Comparison of ENCODE assay signal across 8 cellular contexts in genomic region chr19:49677232-49677881, GRCh38. TPM values are rescaled to one million over a fixed set of nuclear protein-coding genes. Genes with fewer than 3 reads are reported as not detected.
DNase-seq lines count a peak whose midpoint lies in the region; ATAC-seq and TF ChIP-seq lines count a peak whose summit lies in the region.

Gene PRMT1 (plus strand): TSS chr19:49677271. CDS start chr19:49677281, 10 bp downstream.

- TF ChIP-seq CTCF in cardiac fibroblast (IDR thresholded peaks at IDR 0.05; ENCODE audit: low read depth, low read length) (no peak), kidney epithelial cell (IDR thresholded peaks at IDR 0.05; ENCODE audit: insufficient read depth, low read length, poor library complexity, severe bottlenecking) (no peak)

- DNase-seq in AG20443 (ENCODE audit: low spot score) (peak; percentile 40), cardiac fibroblast (ENCODE audit: low read depth in 2 of 2) (no peak), kidney epithelial cell (ENCODE audit: low read depth) (no peak), SKM-1 treated with dmso at 0.1 percent for 144 hours (lab: John Stamatoyannopoulos, UW; ENCODE audit: unreplicated experiment) (no peak)
- peak; percentile 60 to 67 for DNase-seq in stimulated activated CD4-positive, alpha-beta T cell treated with anti-CD3 and anti-CD28 coated beads, Interleukin-2, amount 100 ng/mL, for 24 hours

- ATAC-seq in GM19467 (IDR thresholded peaks at IDR 0.05; ENCODE audit: unreplicated experiment) = peak; percentile 0
- peak; percentile 13 for ATAC-seq in SK-N-SH treated with all-trans-retinoic acid at 6 μM for 48 hours
- ATAC-seq in GM21390 (IDR thresholded peaks at IDR 0.05; ENCODE audit: unreplicated experiment) = no peak

- peak within 1 kb of the TSS; percentile 100 for H3K4me3 ChIP-seq in cardiac fibroblast (replicated peaks in 1 of 2; ENCODE audit: low read depth in 2 of 2, low read length in 2 of 2)
- peak within 1 kb of the TSS; percentile 81 for H3K4me3 ChIP-seq in kidney epithelial cell (ENCODE audit: low read depth, low read length)

- peaks cover 3% of the 10 kb centered on the region for H3K36me3 ChIP-seq in kidney epithelial cell (ENCODE audit: control insufficient read depth, insufficient read depth, low read length)

- H3K27me3 ChIP-seq in kidney epithelial cell (ENCODE audit: control insufficient read depth, insufficient read depth, low read length) = no peaks in the 10 kb centered on the region

TF ChIP-seq in SK-N-SH treated with all-trans-retinoic acid at 6 μM for 48 hours, 23 proteins besides CTCF, POLR2A, EP300 and RAD21:
- 0 out of 2 replicates have a peak, but pooled peaks have one; percentile 29 for TF ChIP-seq ZFP30 (CRISPR knock-in tag; IDR thresholded peaks at IDR 0.05)
- peak; percentile 51; the same call in 1 of the 2 replicates for TF ChIP-seq PATZ1 (CRISPR knock-in tag; IDR thresholded peaks at IDR 0.05; ENCODE audit: borderline replicate concordance)
- no peak for TF ChIP-seq BACH2 (CRISPR knock-in tag; IDR thresholded peaks at IDR 0.05; ENCODE audit: borderline replicate concordance)
- TF ChIP-seq ZNF70 (CRISPR knock-in tag; IDR thresholded peaks at IDR 0.05) = no peak
- no peak for TF ChIP-seq ZC3H10 (CRISPR knock-in tag; IDR thresholded peaks at IDR 0.05)
- TF ChIP-seq GLIS3 (CRISPR knock-in tag; IDR thresholded peaks at IDR 0.05) = no peak

RNA-seq across cellular contexts. Expression of gene PRMT1, which starts in this region (rescaled TPM):
- 284 and 314 TPM in 2 replicates for total RNA-seq in kidney epithelial cell

Comparison
In these comparisons a context has a peak if more than half of its experiments do, and no peak if none do; other contexts are left out.
1. DNase-seq: peak in AG20443 (single experiment) and stimulated activated CD4-positive, alpha-beta T cell treated with anti-CD3 and anti-CD28 coated beads, Interleukin-2, amount 100 ng/mL, for 24 hours (2 of 2); none in cardiac fibroblast (0 of 2), kidney epithelial cell (single experiment) and SKM-1 treated with dmso at 0.1 percent for 144 hours (single experiment).